In genomic region chr1:202643397-202644218, GRCh38 we compare ENCODE assay signal across 8 cellular contexts.
DNase-seq lines count a peak whose midpoint lies in the region; ATAC-seq and TF ChIP-seq lines count a peak whose summit lies in the region.

No MANE protein-coding gene starts in this region.

- H3K27me3 Mint-ChIP-seq in activated CD4-positive, alpha-beta T cell treated with anti-CD3 and anti-CD28 coated beads, Interleukin-2, amount 10 ng/mL, durations not matched to agents 24 days and 14 days = peaks cover 93% of the 10 kb centered on the region
- H3K27me3 Mint-ChIP-seq in activated CD4-positive, alpha-beta T cell treated with anti-CD3 and anti-CD28 coated beads, Interleukin-2, amount 10 ng/mL, durations not matched to agents 7 days and 5 days = peaks cover 89% of the 10 kb centered on the region

- CTCF ChIA-PET in activated CD4-positive, alpha-beta T cell treated with anti-CD3 and anti-CD28 coated beads, Interleukin-2, amount 10 ng/mL, durations not matched to agents 7 days and 5 days (lab: Charles Lee) = interaction anchor here (0.6 kb wide), 1 partner anchor 278 kb away, joined by 3 read pairs; no protein-coding TSS in a partner anchor

- no peak overlapping the region for H3K27ac Mint-ChIP-seq in activated CD4-positive, alpha-beta T cell treated with anti-CD3 and anti-CD28 coated beads, Interleukin-2, amount 10 ng/mL, durations not matched to agents 24 days and 14 days
- H3K27ac Mint-ChIP-seq in activated CD4-positive, alpha-beta T cell treated with anti-CD3 and anti-CD28 coated beads, Interleukin-2, amount 10 ng/mL, durations not matched to agents 7 days and 5 days = no peak overlapping the region
- no peak overlapping the region for H3K27ac Mint-ChIP-seq in activated naive CD4-positive, alpha-beta T cell treated with anti-CD3 and anti-CD28 coated beads, Interleukin-2, amount 50 U/mL, for 72 hours

- H3K9me2 ChIP-seq in Karpas-422 (replicated peaks; ENCODE audit: insufficient read depth, low read length) = no peaks in the 10 kb centered on the region

- H3K4me2 ChIP-seq in Karpas-422 (ENCODE audit: low read depth, low read length, poor library complexity, severe bottlenecking) = no peak overlapping the region

- H3K4me3 ChIP-seq in thoracic aorta = peak overlapping the region; percentile 74
- H3K4me3 ChIP-seq in Karpas-422 (ENCODE audit: low read length) = no peak overlapping the region

- POLR2A ChIA-PET in activated CD4-positive, alpha-beta T cell treated with anti-CD3 and anti-CD28 coated beads, Interleukin-2, amount 10 ng/mL, durations not matched to agents 7 days and 5 days (lab: Charles Lee) = no interaction called here

- H3K4me3 Mint-ChIP-seq in activated CD4-positive, alpha-beta T cell treated with anti-CD3 and anti-CD28 coated beads, Interleukin-2, amount 10 ng/mL, durations not matched to agents 24 days and 14 days = peak overlapping the region; percentile 66
- no peak overlapping the region for H3K4me3 Mint-ChIP-seq in activated CD4-positive, alpha-beta T cell treated with anti-CD3 and anti-CD28 coated beads, Interleukin-2, amount 10 ng/mL, durations not matched to agents 7 days and 5 days

- H2AFZ ChIP-seq in Karpas-422 (ENCODE audit: low read length) = no peak overlapping the region

- no peak overlapping the region for H3K9ac ChIP-seq in Karpas-422 (ENCODE audit: low read length)

- H3K4me1 Mint-ChIP-seq in activated CD4-positive, alpha-beta T cell treated with anti-CD3 and anti-CD28 coated beads, Interleukin-2, amount 10 ng/mL, durations not matched to agents 24 days and 14 days = peaks cover 10% of the 10 kb centered on the region
- H3K4me1 Mint-ChIP-seq in activated CD4-positive, alpha-beta T cell treated with anti-CD3 and anti-CD28 coated beads, Interleukin-2, amount 10 ng/mL, durations not matched to agents 7 days and 5 days = peaks cover 5% of the 10 kb centered on the region

- H3K9me3 ChIP-seq in thoracic aorta (no peaks in the 10 kb centered on the region), Karpas-422 (ENCODE audit: low read length) (no peaks in the 10 kb centered on the region)

- H3K36me3 Mint-ChIP-seq in activated CD4-positive, alpha-beta T cell treated with anti-CD3 and anti-CD28 coated beads, Interleukin-2, amount 10 ng/mL, durations not matched to agents 24 days and 14 days (ENCODE audit: low read depth) = no peaks in the 10 kb centered on the region
- no peaks in the 10 kb centered on the region for H3K36me3 Mint-ChIP-seq in activated CD4-positive, alpha-beta T cell treated with anti-CD3 and anti-CD28 coated beads, Interleukin-2, amount 10 ng/mL, durations not matched to agents 7 days and 5 days (ENCODE audit: low read depth)
- H3K36me3 Mint-ChIP-seq in activated naive CD4-positive, alpha-beta T cell treated with anti-CD3 and anti-CD28 coated beads, Interleukin-2, amount 50 U/mL, for 72 hours = no peaks in the 10 kb centered on the region

- H3K9me3 Mint-ChIP-seq in activated CD4-positive, alpha-beta T cell treated with anti-CD3 and anti-CD28 coated beads, Interleukin-2, amount 10 ng/mL, durations not matched to agents 24 days and 14 days = no peaks in the 10 kb centered on the region
- H3K9me3 Mint-ChIP-seq in activated CD4-positive, alpha-beta T cell treated with anti-CD3 and anti-CD28 coated beads, Interleukin-2, amount 10 ng/mL, durations not matched to agents 7 days and 5 days = no peaks in the 10 kb centered on the region
- no peaks in the 10 kb centered on the region for H3K9me3 Mint-ChIP-seq in activated naive CD4-positive, alpha-beta T cell treated with anti-CD3 and anti-CD28 coated beads, Interleukin-2, amount 50 U/mL, for 72 hours

- peak; percentile 66 for DNase-seq in activated CD4-positive, alpha-beta T cell treated with anti-CD3 and anti-CD28 coated beads, Interleukin-2, amount 10 ng/mL, durations not matched to agents 24 days and 14 days
- DNase-seq in activated CD4-positive, alpha-beta T cell treated with anti-CD3 and anti-CD28 coated beads, Interleukin-2, amount 10 ng/mL, durations not matched to agents 7 days and 5 days = no peak
- DNase-seq in activated naive CD4-positive, alpha-beta T cell treated with anti-CD3 and anti-CD28 coated beads, Interleukin-2, amount 50 U/mL, for 72 hours (ENCODE audit: low spot score in 2 of 2) = no peak
- no peak for DNase-seq in left lobe of liver (ENCODE audit: low spot score)
- DNase-seq in thoracic aorta (ENCODE audit: low spot score) = no peak
- DNase-seq in Karpas-422 = no peak
- DNase-seq in NCI-H446 (lab: John Stamatoyannopoulos, UW) = no peak

- H3K27me3 ChIP-seq in thoracic aorta (replicated peaks; ENCODE audit: insufficient read depth) (no peaks in the 10 kb centered on the region), Karpas-422 (ENCODE audit: low read length) (no peaks in the 10 kb centered on the region)

- peak; percentile 46 to 54 for ATAC-seq in activated naive CD4-positive, alpha-beta T cell treated with anti-CD3 and anti-CD28 coated beads, Interleukin-2, amount 50 U/mL, for 72 hours
- ATAC-seq in left lobe of liver = peak; percentile 54
- no peak for ATAC-seq in thoracic aorta (ENCODE audit: insufficient number of reproducible peaks, low FRiP score, low read depth)
- ATAC-seq in HG03571 (IDR thresholded peaks at IDR 0.05; ENCODE audit: unreplicated experiment) = no peak

- intact Hi-C loops in activated CD4-positive, alpha-beta T cell treated with anti-CD3 and anti-CD28 coated beads, Interleukin-2, amount 10 ng/mL, durations not matched to agents 24 days and 14 days (cut with micrococcal nuclease) = no loop called here

- no peaks in the 10 kb centered on the region for H3K79me2 ChIP-seq in Karpas-422 (ENCODE audit: low read length)

- H3K4me1 ChIP-seq in thoracic aorta (ENCODE audit: control insufficient read depth in 1 of 2, low read depth in 2 of 2) (peaks cover 16 to 25% of the 10 kb centered on the region in 2 donors), Karpas-422 (ENCODE audit: low read length) (no peaks in the 10 kb centered on the region)

- H4K20me1 ChIP-seq in Karpas-422 (ENCODE audit: insufficient read depth, low read depth, low read length) = no peaks in the 10 kb centered on the region

- TF ChIP-seq CTCF in thoracic aorta (IDR thresholded peaks at IDR 0.05) = no peak

- H3K36me3 ChIP-seq in thoracic aorta (no peaks in the 10 kb centered on the region), Karpas-422 (ENCODE audit: insufficient read depth, low read length) (no peaks in the 10 kb centered on the region)

- no peak overlapping the region for H3K27ac ChIP-seq in thoracic aorta
- H3K27ac ChIP-seq in Karpas-422 (ENCODE audit: low read length) = no peak overlapping the region

Comparison
In these comparisons a context has a peak if more than half of its experiments do, and no peak if none do; other contexts are left out.
1. ATAC-seq: peak in activated naive CD4-positive, alpha-beta T cell treated with anti-CD3 and anti-CD28 coated beads, Interleukin-2, amount 50 U/mL, for 72 hours (2 of 2) and left lobe of liver (single experiment); none in thoracic aorta (single experiment) and HG03571 (single experiment).